Comparison of ENCODE assay signal across 27 cellular contexts in genomic region chr2:37886745-37887144, GRCh38. TPM values are rescaled to one million over a fixed set of nuclear protein-coding genes. Genes with fewer than 3 reads are reported as not detected.
DNase-seq lines count a peak whose midpoint lies in the region; ATAC-seq, FAIRE-seq and TF ChIP-seq lines count a peak whose summit lies in the region.
"Had no signal": no experiment of that assay in that cellular context is flagged by ENCODE, and none has a peak within 500 bp of the region (broad histone marks: within the 10 kb centered on the region; RNA-seq: fewer than 3 reads in every experiment).

No MANE protein-coding gene starts in this region.

- no peaks in the 10 kb centered on the region for H3K9me3 ChIP-seq in astrocyte (ENCODE audit: insufficient read depth, low read depth, low read length)
- H3K9me3 ChIP-seq: sigmoid colon, suprapubic skin had no signal

- H3K4me3 Mint-ChIP-seq in HFFc6 (no peak overlapping the region), astrocyte (ENCODE audit: unreplicated experiment) (no peak overlapping the region)
- H3K4me3 Mint-ChIP-seq: activated CD4-positive, alpha-beta T cell treated with anti-CD3 and anti-CD28 coated beads for 36 hours; CD14-positive monocyte; endodermal cell had no signal

- H3K27me3 ChIP-seq in astrocyte (ENCODE audit: insufficient read depth, low read length), result no peaks in the 10 kb centered on the region
- H3K27me3 ChIP-seq: sigmoid colon had no signal

- CTCF ChIA-PET in AG04449 (lab: Yijun Ruan, JAX), result interaction anchor here (1.2 to 26.1 kb wide), 6 partner anchors 11 to 544 kb away, joined by 4 to 400 read pairs (median 30); no protein-coding TSS in a partner anchor

- H4K20me1 ChIP-seq in astrocyte (ENCODE audit: insufficient read depth, low read length), result no peaks in the 10 kb centered on the region

- no peak overlapping the region for H3K27ac ChIP-seq in astrocyte (ENCODE audit: low read depth, low read length)
- H3K27ac ChIP-seq: coronary artery, foreskin keratinocyte, RWPE1, sigmoid colon, suprapubic skin had no signal

- H3K9ac ChIP-seq in astrocyte (ENCODE audit: low read length), result no peak overlapping the region

- peaks cover 7% of the 10 kb centered on the region for H3K27me3 Mint-ChIP-seq in HFFc6 (ENCODE audit: insufficient read depth)
- peaks cover 6% of the 10 kb centered on the region for H3K27me3 Mint-ChIP-seq in astrocyte (ENCODE audit: low read depth, unreplicated experiment)

- H3K36me3 Mint-ChIP-seq in HFFc6 (ENCODE audit: low read depth) (no peaks in the 10 kb centered on the region), astrocyte (ENCODE audit: low read depth, unreplicated experiment) (no peaks in the 10 kb centered on the region)
- H3K36me3 Mint-ChIP-seq: activated naive CD4-positive, alpha-beta T cell treated with anti-CD3 and anti-CD28 coated beads, Interleukin-2, amount 50 U/mL, for 72 hours; CD14-positive monocyte had no signal

- peaks cover 15% of the 10 kb centered on the region for H3K4me1 Mint-ChIP-seq in HFFc6 (ENCODE audit: low read depth)
- peaks cover 8% of the 10 kb centered on the region for H3K4me1 Mint-ChIP-seq in astrocyte (ENCODE audit: low read depth, unreplicated experiment)

- H3K4me1 ChIP-seq in astrocyte (ENCODE audit: insufficient read depth, low read length), result no peaks in the 10 kb centered on the region
- H3K4me1 ChIP-seq: foreskin keratinocyte had no signal

- H3K9me3 Mint-ChIP-seq in HFFc6 (no peaks in the 10 kb centered on the region), astrocyte (ENCODE audit: unreplicated experiment) (peaks cover 3% of the 10 kb centered on the region)
- H3K9me3 Mint-ChIP-seq: activated naive CD4-positive, alpha-beta T cell treated with anti-CD3 and anti-CD28 coated beads, Interleukin-2, amount 50 U/mL, for 72 hours; CD14-positive monocyte; endodermal cell had no signal

- no peaks in the 10 kb centered on the region for H3K79me2 ChIP-seq in astrocyte (ENCODE audit: insufficient read depth, low read length)

- H2AFZ ChIP-seq in astrocyte (ENCODE audit: low read depth, low read length), result no peak overlapping the region

- peak; percentile 37 for FAIRE-seq in astrocyte (lab: Jason Lieb, UNC)
- FAIRE-seq: A204.1, GM12892, keratinocyte, TTC549 had no signal

- DNase-seq in AG04449 (ENCODE audit: low read depth, low spot score) (peak; percentile 79), HFFc6 (peak; percentile 72), astrocyte (ENCODE audit: low read depth) (peak; percentile 99), fibroblast of the aortic adventitia (ENCODE audit: low read depth) (peak; percentile 71), SHP77 (lab: John Stamatoyannopoulos, UW) (no peak), SHP77 treated with DMSO at 0.1 percent for 48 hours (lab: John Stamatoyannopoulos, UW) (no peak), NCI-H187 treated with DMSO at 0.1 percent for 48 hours (lab: John Stamatoyannopoulos, UW) (no peak)
- DNase-seq: activated CD4-positive, alpha-beta T cell treated with anti-CD3 and anti-CD28 coated beads for 36 hours; endodermal cell; GDM1; GOT3; hypothalamus; KBM-7; NCI-H1105; NCI-H510A treated with DMSO at 0.1 percent for 48 hours; sigmoid colon had no signal

- ATAC-seq in HG02870 (IDR thresholded peaks at IDR 0.05; ENCODE audit: unreplicated experiment), result no peak
- ATAC-seq: activated CD4-positive, alpha-beta T cell treated with anti-CD3 and anti-CD28 coated beads for 36 hours; activated naive CD4-positive, alpha-beta T cell treated with anti-CD3 and anti-CD28 coated beads, Interleukin-2, amount 50 U/mL, for 72 hours; foreskin keratinocyte had no signal

- no peak overlapping the region for H3K4me3 ChIP-seq in AG04449 (ENCODE audit: low read depth, low read length)
- no peak overlapping the region for H3K4me3 ChIP-seq in astrocyte (ENCODE audit: insufficient read depth, low read depth, low read length)
- no peak overlapping the region for H3K4me3 ChIP-seq in fibroblast of the aortic adventitia (ENCODE audit: low read depth, low read length)
- H3K4me3 ChIP-seq: coronary artery, sigmoid colon, suprapubic skin had no signal

- no peak for TF ChIP-seq CTCF in AG04449 (IDR thresholded peaks at IDR 0.05; ENCODE audit: insufficient read depth, low read length, missing control alignments)
- no peak for TF ChIP-seq CTCF in HFFc6 (IDR thresholded peaks at IDR 0.05)
- no peak for TF ChIP-seq CTCF in astrocyte (IDR thresholded peaks at IDR 0.05; ENCODE audit: insufficient read depth, low read depth, low read length)
- no peak for TF ChIP-seq CTCF in fibroblast of the aortic adventitia (IDR thresholded peaks at IDR 0.05; ENCODE audit: insufficient read depth, low read length)

- no peak overlapping the region for H3K4me2 ChIP-seq in astrocyte (ENCODE audit: low read length)

- no peak overlapping the region for H3K27ac Mint-ChIP-seq in HFFc6
- H3K27ac Mint-ChIP-seq in astrocyte (ENCODE audit: unreplicated experiment), result no peak overlapping the region
- H3K27ac Mint-ChIP-seq: activated CD4-positive, alpha-beta T cell treated with anti-CD3 and anti-CD28 coated beads for 36 hours; activated naive CD4-positive, alpha-beta T cell treated with anti-CD3 and anti-CD28 coated beads, Interleukin-2, amount 50 U/mL, for 72 hours; CD14-positive monocyte; endodermal cell had no signal

- POLR2A ChIA-PET in AG04449 (lab: Yijun Ruan, JAX), result no interaction called here

- no peaks in the 10 kb centered on the region for H3K36me3 ChIP-seq in astrocyte (ENCODE audit: insufficient read depth, low read length)
- H3K36me3 ChIP-seq: sigmoid colon, suprapubic skin had no signal

RNA-seq across cellular contexts. Expression of gene RMDN2, which starts 38.3 kb away (rescaled TPM):
- 1 to 10 TPM; 2.6 to 6.7 (median 3.4) TPM for total RNA-seq in HFFc6 (2021; fragmentation: NEBNext Ultra II Directional; extraction: Animal tissue kit (Norgen Biotek cat#: 25700))
- 4.7 and 5.1 TPM in 2 replicates for total RNA-seq in astrocyte
- total RNA-seq in fibroblast of the aortic adventitia (ENCODE audit: low replicate concordance), result 9.6 and 14.9 TPM in 2 replicates

Comparison
In these comparisons a context has a peak if more than half of its experiments do, and no peak if none do; other contexts are left out.
1. DNase-seq: peak in AG04449 (single experiment), HFFc6 (single experiment), astrocyte (single experiment) and fibroblast of the aortic adventitia (single experiment); none in SHP77 (0 of 2), SHP77 treated with DMSO at 0.1 percent for 48 hours (single experiment) and NCI-H187 treated with DMSO at 0.1 percent for 48 hours (single experiment).